8 cellular contexts compared by ENCODE assay signal in the genomic region with DNA sequence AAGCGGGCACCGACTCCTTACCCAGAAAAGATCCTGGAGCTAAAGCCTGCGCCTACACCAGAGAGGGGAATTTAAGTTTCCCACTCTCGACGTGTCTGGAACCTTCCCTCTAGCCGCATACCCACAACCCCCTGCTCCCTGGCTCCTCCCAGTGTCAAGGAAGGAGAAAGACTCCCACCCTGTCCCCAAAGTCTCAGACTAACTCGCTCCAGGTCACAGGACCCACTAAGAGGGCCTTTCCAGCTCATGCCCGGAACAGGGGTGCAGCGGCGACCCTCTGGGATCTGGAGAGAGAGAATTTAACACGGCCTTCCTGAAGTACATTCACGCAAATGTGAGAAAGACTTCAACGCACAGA. TPM values are rescaled to one million over a fixed set of nuclear protein-coding genes. Genes with fewer than 3 reads are reported as not detected.
A peak's percentile ranks its signal among the peaks of the same experiment; 100 is the strongest.
DNase-seq lines count a peak whose midpoint lies in the region; ATAC-seq and TF ChIP-seq lines count a peak whose summit lies in the region.

No MANE protein-coding gene starts in this region.

- DNase-seq in activated B cell treated with CpG ODN at 0.5 μM for 24 hours = no peak
- DNase-seq in iPS DF 6.9 (ENCODE audit: low read depth, low spot score) = no peak
- no peak for DNase-seq in islet precursor cell
- DNase-seq in NCI-H226 = no peak
- DNase-seq in NCI-H446 (lab: John Stamatoyannopoulos, UW) = no peak

- no peak overlapping the region for H3K27ac ChIP-seq in iPS DF 6.9 (ENCODE audit: low read length)
- H3K27ac ChIP-seq in skeletal muscle tissue (ENCODE audit: low read depth, low read length) = no peak overlapping the region

- no peak for TF ChIP-seq CTCF in activated B cell treated with CpG ODN at 0.5 μM for 24 hours (IDR thresholded peaks at IDR 0.05)

- POLR2A ChIA-PET in activated B cell treated with CpG ODN at 0.5 μM for 24 hours (lab: Charles Lee) = interaction anchor here (0.7 to 1.3 kb wide), 2 partner anchors 9 to 46 kb away, joined by 9 to 10 read pairs; no protein-coding TSS in a partner anchor

- H3K9me3 ChIP-seq in iPS DF 6.9 (ENCODE audit: control insufficient read depth, insufficient read depth, low read length) (no peaks in the 10 kb centered on the region), skeletal muscle tissue (ENCODE audit: control insufficient read depth in 3 of 3, low read length in 3 of 3) (no peaks in the 10 kb centered on the region)

- H3K4me1 ChIP-seq in iPS DF 6.9 (ENCODE audit: control insufficient read depth, insufficient read depth, low read length) (peaks cover 8% of the 10 kb centered on the region), skeletal muscle tissue (ENCODE audit: control insufficient read depth in 3 of 3, insufficient read depth in 3 of 3, low read length in 3 of 3) (peaks cover 18 to 35% (median 32%) of the 10 kb centered on the region in 3 donors)

- peak overlapping the region; percentile 88 for H3K4me3 Mint-ChIP-seq in activated B cell treated with CpG ODN at 0.5 μM for 24 hours

- intact Hi-C loops in activated B cell treated with CpG ODN at 0.5 μM for 24 hours (cut with micrococcal nuclease) = no loop called here

- peaks cover 67% of the 10 kb centered on the region for H3K27me3 Mint-ChIP-seq in activated B cell treated with CpG ODN at 0.5 μM for 24 hours

- no peaks in the 10 kb centered on the region for H3K36me3 Mint-ChIP-seq in activated B cell treated with CpG ODN at 0.5 μM for 24 hours (ENCODE audit: low read depth)

- H3K27me3 ChIP-seq in iPS DF 6.9 (ENCODE audit: control insufficient read depth, insufficient read depth, low read length) (peaks cover 51% of the 10 kb centered on the region), skeletal muscle tissue (ENCODE audit: control insufficient read depth in 3 of 3, insufficient read depth in 3 of 3, low read length in 3 of 3) (peaks cover 81 to 89% (median 87%) of the 10 kb centered on the region in 3 donors)

- H3K36me3 ChIP-seq in iPS DF 6.9 (ENCODE audit: control insufficient read depth, insufficient read depth, low read length) (no peaks in the 10 kb centered on the region), skeletal muscle tissue (ENCODE audit: control insufficient read depth in 3 of 3, insufficient read depth in 3 of 3, low read length in 3 of 3) (no peaks in the 10 kb centered on the region)

- CTCF ChIA-PET in activated B cell treated with CpG ODN at 0.5 μM for 24 hours (lab: Charles Lee) = no interaction called here

- peak overlapping the region; percentile 50 for H3K27ac Mint-ChIP-seq in activated B cell treated with CpG ODN at 0.5 μM for 24 hours

- peaks cover 41% of the 10 kb centered on the region for H3K4me1 Mint-ChIP-seq in activated B cell treated with CpG ODN at 0.5 μM for 24 hours

- ATAC-seq in GM19438 (IDR thresholded peaks at IDR 0.05; ENCODE audit: low read depth, unreplicated experiment) (peak; percentile 31), activated B cell treated with CpG ODN at 0.5 μM for 24 hours (ENCODE audit: low read depth) (no peak), GM21619 (IDR thresholded peaks at IDR 0.05; ENCODE audit: unreplicated experiment) (no peak)

- no CpG with 5 or more reads among the region's 13 CpGs for WGBS in iPS DF 6.9 (ENCODE audit: insufficient coverage, insufficient read length)

- H3K9me3 Mint-ChIP-seq in activated B cell treated with CpG ODN at 0.5 μM for 24 hours = no peaks in the 10 kb centered on the region

- H3K4me3 ChIP-seq in iPS DF 6.9 (ENCODE audit: low read length) (peak overlapping the region; percentile 37; the same call in 1 of the 2 replicates), skeletal muscle tissue (ENCODE audit: low read length in 3 of 3) (peak overlapping the region; percentile 58 to 63 (median 62))

- peak overlapping the region; percentile 38 to 62 (median 43) for H3K9ac ChIP-seq in skeletal muscle tissue (ENCODE audit: low read depth in 1 of 3, low read length in 3 of 3)

RNA-seq across cellular contexts. Expression of a gene that starts 3.9 kb away (rescaled TPM):
- total RNA-seq in activated B cell treated with CpG ODN at 0.5 μM for 24 hours = 0.17 TPM in 1 of 2 replicates, not detected in the other
- 0.52 TPM for total RNA-seq in skeletal muscle tissue

RNA-seq across cellular contexts. Expression of a gene that starts 23.7 kb away (rescaled TPM):
- 15.8 and 18.0 TPM in 2 replicates for total RNA-seq in activated B cell treated with CpG ODN at 0.5 μM for 24 hours
- total RNA-seq in skeletal muscle tissue = 8.9 TPM
